In the genomic region with DNA sequence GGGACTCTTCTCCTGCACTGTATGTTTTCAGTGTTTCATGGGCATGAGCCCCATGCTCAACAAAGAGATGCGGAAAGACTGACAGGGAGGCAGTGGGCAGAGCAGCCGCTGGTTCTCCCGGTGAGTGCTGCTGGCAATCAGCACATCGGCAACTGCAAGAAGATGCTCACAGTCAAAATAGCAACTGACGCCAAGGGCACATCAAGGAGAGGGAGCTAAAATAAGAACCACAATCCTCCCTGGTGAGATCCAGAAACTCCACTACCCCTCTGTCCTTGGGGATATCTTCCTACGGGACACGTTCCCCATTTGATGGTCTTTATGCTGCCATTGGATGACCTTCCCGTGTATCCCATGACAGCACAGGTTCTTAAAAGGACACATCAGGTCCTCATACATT, we compare ENCODE assay signal across 1 cellular context.
TF ChIP-seq lines count a peak whose summit lies in the region.

No MANE protein-coding gene starts in this region.

TF ChIP-seq in H1, 55 proteins besides CTCF, POLR2A, EP300 and RAD21 (continued from another document):
- no peak for TF ChIP-seq E2F6 (IDR thresholded peaks at IDR 0.05)
- TF ChIP-seq TCF12 (IDR thresholded peaks at IDR 0.05; ENCODE audit: low read depth, low read length): no peak
- no peak for TF ChIP-seq GTF2F1 (IDR thresholded peaks at IDR 0.05; ENCODE audit: borderline replicate concordance, low read depth, low read length)
- TF ChIP-seq GABPA (IDR thresholded peaks at IDR 0.05; ENCODE audit: borderline replicate concordance, insufficient read depth, low read length): no peak
- no peak for TF ChIP-seq CTBP2 (IDR thresholded peaks at IDR 0.05; ENCODE audit: borderline replicate concordance, insufficient read depth, insufficient read length, low read length)
- TF ChIP-seq CEBPB (IDR thresholded peaks at IDR 0.05; ENCODE audit: low read depth, low read length): no peak
- no peak for TF ChIP-seq SP4 (IDR thresholded peaks at IDR 0.05; ENCODE audit: low read length)
- TF ChIP-seq CREB1 (IDR thresholded peaks at IDR 0.05): no peak
- no peak for TF ChIP-seq TAF1 (IDR thresholded peaks at IDR 0.05; ENCODE audit: low read depth, low read length)
- no peak for TF ChIP-seq RNF2 (IDR thresholded peaks at IDR 0.05; ENCODE audit: borderline replicate concordance, low read depth, low read length, missing control alignments, poor library complexity, severe bottlenecking)
- TF ChIP-seq TEAD4 (IDR thresholded peaks at IDR 0.05; ENCODE audit: low read depth, low read length): no peak
- TF ChIP-seq JUN (IDR thresholded peaks at IDR 0.05; ENCODE audit: low read depth, low read length): no peak
- no peak for TF ChIP-seq NANOG (IDR thresholded peaks at IDR 0.05; ENCODE audit: insufficient read depth, low read depth, low read length, poor library complexity, severe bottlenecking)
- TF ChIP-seq POU5F1 (IDR thresholded peaks at IDR 0.05; ENCODE audit: low read depth, low read length): no peak
- TF ChIP-seq POLR2AphosphoS5 (IDR thresholded peaks at IDR 0.05; ENCODE audit: low read depth, low read length): no peak
TF ChIP-seq in H1: peak in this region for 0.
